Comparison of ENCODE assay signal across 8 cellular contexts in the genomic region with DNA sequence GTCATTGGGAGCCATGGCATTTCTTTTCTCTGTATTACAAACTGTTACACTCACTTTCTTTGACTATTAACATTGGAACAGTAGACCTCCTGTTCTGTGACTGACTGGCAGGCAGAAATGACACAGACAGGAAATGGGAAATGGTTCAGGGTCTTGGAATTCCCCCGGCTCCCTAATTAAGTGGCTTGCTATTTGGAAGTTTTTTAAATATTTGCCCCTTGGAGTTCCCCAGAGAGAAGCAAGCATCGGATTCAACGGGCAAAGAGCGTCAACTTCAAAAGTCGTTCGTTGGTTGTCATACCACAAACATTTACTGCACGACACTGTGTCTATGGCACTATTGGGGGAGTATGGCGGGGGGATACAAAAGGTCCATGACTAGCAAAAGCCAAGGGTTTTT. TPM values are rescaled to one million over a fixed set of nuclear protein-coding genes. Genes with fewer than 3 reads are reported as not detected.
DNase-seq lines count a peak whose midpoint lies in the region; ATAC-seq, FAIRE-seq and TF ChIP-seq lines count a peak whose summit lies in the region.

No MANE protein-coding gene starts in this region.

- H3K9me1 ChIP-seq in K562 (ENCODE audit: control insufficient read depth, insufficient read depth, low read length) = no peaks in the 10 kb centered on the region

- H3K4me3 ChIP-seq in K562 (peak overlapping the region; percentile 60), lower lobe of right lung (peak overlapping the region; percentile 80), upper lobe of left lung (peak overlapping the region in 3 of 4 donors; percentile 61 to 82 (median 76))

- ATAC-seq in K562 (0 out of 3 replicates have a peak, but pooled peaks have one; percentile 2), lower lobe of right lung (no peak), upper lobe of left lung (ENCODE audit: low FRiP score in 2 of 2) (no peak)

- H3K27me3 ChIP-seq in K562 (ENCODE audit: control insufficient read depth in 2 of 2, insufficient read depth in 2 of 2, low read length in 2 of 2) (no peaks in the 10 kb centered on the region), lower lobe of right lung (ENCODE audit: low read depth) (no peaks in the 10 kb centered on the region), upper lobe of left lung (no peaks in the 10 kb centered on the region)

- no peak for TF ChIP-seq CTCF in K562 (IDR thresholded peaks at IDR 0.05 in 2 of 3, conservative IDR thresholded peaks at IDR 0.05 in 1 of 3; ENCODE audit: insufficient read depth in 2 of 3, low read depth in 1 of 3, low read length in 3 of 3)
- no peak for TF ChIP-seq CTCF in lower lobe of right lung (IDR thresholded peaks at IDR 0.05)
- no peak for TF ChIP-seq CTCF in upper lobe of left lung (IDR thresholded peaks at IDR 0.05)

- H3K9ac ChIP-seq in K562 (ENCODE audit: insufficient read depth in 1 of 2, low read depth in 2 of 2, low read length in 2 of 2) = peak overlapping the region; percentile 75 to 89; a peak in 3 of 4 replicates

- TF ChIP-seq POLR2A in K562 (conservative IDR thresholded peaks at IDR 0.05) (no peak), upper lobe of left lung (IDR thresholded peaks at IDR 0.05) (no peak)

- H3K27ac ChIP-seq in K562 (ENCODE audit: extremely low read depth, low read depth, low read length) = peak overlapping the region; percentile 86
- peak overlapping the region; percentile 99 for H3K27ac ChIP-seq in lower lobe of right lung
- peak overlapping the region; percentile 98 to 99 (median 98) for H3K27ac ChIP-seq in upper lobe of left lung

- H3K36me3 ChIP-seq in K562 (ENCODE audit: control insufficient read depth, insufficient read depth, low read length) (peaks cover 14% of the 10 kb centered on the region), lower lobe of right lung (peaks cover 13% of the 10 kb centered on the region), upper lobe of left lung (peaks cover 0 to 12% (median 1%) of the 10 kb centered on the region in 4 donors)

- no peaks in the 10 kb centered on the region for H4K20me1 ChIP-seq in K562 (replicated peaks; ENCODE audit: control insufficient read depth, insufficient read depth, low read length)

- peak overlapping the region; percentile 96 for H2AFZ ChIP-seq in K562 (ENCODE audit: low read depth, low read length)

- no TSS peak for BruUV-seq in K562 (replicated peaks; lab: Mats Ljungman, UMichigan)

- in situ Hi-C loops in K562 (cut with MboI) = no loop called here

- POLR2A ChIA-PET in K562 (lab: Yijun Ruan, JAX) = interaction anchor here (0.9 kb wide), 1 partner anchor 9 kb away, joined by 3 read pairs; no protein-coding TSS in a partner anchor

- TF ChIP-seq RAD21 in K562 (CRISPR knock-in tag; conservative IDR thresholded peaks at IDR 0.05 in 1 of 2, IDR thresholded peaks at IDR 0.05 in 1 of 2) = no peak

- CTCF ChIA-PET in K562 (lab: Yijun Ruan, JAX; ENCODE audit: low intra/inter-chr PET ratio) = no interaction called here

- intact Hi-C loops in K562 (cut with micrococcal nuclease) = loop anchor here (2.0 kb wide), 2 partner anchors 39 to 107 kb away; partner anchors contain the start of gene TMEM123
- intact Hi-C loops in lower lobe of right lung (cut with DNase I) = no loop called here

- peak; percentile 90 for DNase-seq in EL
- DNase-seq in LHCN-M2 (ENCODE audit: low read depth) = peak; percentile 76
- peak in 1 of 4 experiments; percentile 36 for DNase-seq in K562 (ENCODE audit: extremely low read depth in 1 of 4, low spot score in 3 of 4)
- DNase-seq in lower lobe of right lung = no peak
- no peak for DNase-seq in upper lobe of left lung
- DNase-seq in activated CD4-positive, CD25-positive, alpha-beta regulatory T cell treated with anti-CD3 and anti-CD28 coated beads, Interleukin-2, amount 50 U/mL, for 72 hours = no peak
- DNase-seq in stimulated activated naive CD4-positive, alpha-beta T cell treated with Interleukin-2 at 50 U/mL for 16 hours (lab: John Stamatoyannopoulos, UW) = no peak
- DNase-seq in COLO668 (lab: John Stamatoyannopoulos, UW; ENCODE audit: unreplicated experiment) = no peak

- FAIRE-seq in K562 (lab: Jason Lieb, UNC) = peak; percentile 15

- H3K9me3 ChIP-seq in K562 (replicated peaks; ENCODE audit: control insufficient read depth, insufficient read depth, low read depth, low read length) (no peaks in the 10 kb centered on the region), lower lobe of right lung (no peaks in the 10 kb centered on the region), upper lobe of left lung (no peaks in the 10 kb centered on the region)

- H3K4me2 ChIP-seq in K562 (ENCODE audit: insufficient read depth, low read length) = peak overlapping the region; percentile 96

- H3K79me2 ChIP-seq in K562 (ENCODE audit: control insufficient read depth, insufficient read depth, low read length) = peaks cover 42% of the 10 kb centered on the region

- TF ChIP-seq EP300 in K562 (IDR thresholded peaks at IDR 0.05; ENCODE audit: low read length) = no peak
- TF ChIP-seq EP300 in upper lobe of left lung (IDR thresholded peaks at IDR 0.05) = no peak

- WGBS in K562 (ENCODE audit: insufficient coverage, low coverage, missing lambda C conversion rate) = 4% methylated on average over 8 of the region's 8 CpGs
- WGBS in upper lobe of left lung, 2 donors = 18 to 23% methylated on average over 8 of the region's 8 CpGs

- peaks cover 3 to 19% of the 10 kb centered on the region in 2 experiments; a peak in 4 of 5 replicates for H3K4me1 ChIP-seq in K562 (replicated peaks in 1 of 2; ENCODE audit: control insufficient read depth in 2 of 2, insufficient read depth in 2 of 2, low read length in 2 of 2)
- peaks cover 32% of the 10 kb centered on the region for H3K4me1 ChIP-seq in lower lobe of right lung
- peaks cover 12 to 26% (median 16%) of the 10 kb centered on the region in 4 donors for H3K4me1 ChIP-seq in upper lobe of left lung

TF ChIP-seq in K562, 482 proteins besides CTCF, POLR2A, EP300 and RAD21:
- TF ChIP-seq GABPA (tag; conservative IDR thresholded peaks at IDR 0.05; ENCODE audit: low read depth) (0 out of 2 replicates have a peak, but pooled peaks have one; percentile 1), ZNF121 (CRISPR knock-in tag; conservative IDR thresholded peaks at IDR 0.05) (no peak)
- TF ChIP-seq, protein P1, sequence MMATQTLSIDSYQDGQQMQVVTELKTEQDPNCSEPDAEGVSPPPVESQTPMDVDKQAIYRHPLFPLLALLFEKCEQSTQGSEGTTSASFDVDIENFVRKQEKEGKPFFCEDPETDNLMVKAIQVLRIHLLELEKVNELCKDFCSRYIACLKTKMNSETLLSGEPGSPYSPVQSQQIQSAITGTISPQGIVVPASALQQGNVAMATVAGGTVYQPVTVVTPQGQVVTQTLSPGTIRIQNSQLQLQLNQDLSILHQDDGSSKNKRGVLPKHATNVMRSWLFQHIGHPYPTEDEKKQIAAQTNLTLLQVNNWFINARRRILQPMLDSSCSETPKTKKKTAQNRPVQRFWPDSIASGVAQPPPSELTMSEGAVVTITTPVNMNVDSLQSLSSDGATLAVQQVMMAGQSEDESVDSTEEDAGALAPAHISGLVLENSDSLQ (IDR thresholded peaks at IDR 0.05) = peak; percentile 74

RNA-seq across cellular contexts. Expression of gene BIRC2, which starts 1.1 kb away (rescaled TPM):
- total RNA-seq in LHCN-M2 (2014; rRNA removed) = 65.9 and 77.4 TPM in 2 replicates
- polyA plus RNA-seq in LHCN-M2 (2012) = 39.2 TPM
- total RNA-seq in K562 (2011; cell fraction: chromatin; rRNA removed; ENCODE audit: low replicate concordance) = 35.5 and 77.2 TPM in 2 replicates
- 22.5 and 23.8 TPM in 2 replicates for total RNA-seq in K562 (2011; cell fraction: nucleolus; rRNA removed)
- total RNA-seq in K562 (2011; cell fraction: nucleoplasm; rRNA removed) = 38.9 and 43.3 TPM in 2 replicates
- total RNA-seq in K562 (2014; rRNA removed) = 18.3 and 20.6 TPM in 2 replicates
- 35.6 and 39.0 TPM in 2 replicates for total RNA-seq in K562 (2014; rRNA removed; fragmentation: Illumina TruSeq; extraction: Trizol)
- 34.2 and 35.1 TPM in 2 replicates for total RNA-seq in K562 (2015; rRNA removed; fragmentation: Illumina TruSeq; extraction: Trizol)
- 19.9 and 24.7 TPM in 2 replicates for total RNA-seq in K562 (2021)
- polyA plus RNA-seq in K562 (2011; rRNA removed) = 45.9 and 52.2 TPM in 2 replicates
- polyA plus RNA-seq in K562 (2011; cell fraction: cytosol; rRNA removed) = 17.0 and 35.4 TPM in 2 replicates
- polyA plus RNA-seq in K562 (2011; cell fraction: nucleus; rRNA removed) = 34.8 and 61.2 TPM in 2 replicates
- polyA plus RNA-seq in K562 (2012) = 19.6 and 23.2 TPM in 2 replicates
- 25.3 and 27.1 TPM in 2 replicates for polyA plus RNA-seq in K562 (2014; fragmentation: Illumina TruSeq; extraction: Trizol)
- 10 to 100 TPM; 14.3 to 20.7 TPM for polyA plus RNA-seq in K562 (2014; fragmentation: Nextera tagmentation; extraction: Ambion mirVana)
- polyA plus RNA-seq in K562 (2014; rRNA removed) = 17.1 and 17.9 TPM in 2 replicates
- polyA minus RNA-seq in K562 (2011; rRNA and poly(A)+ RNA removed) = 51.8 and 76.0 TPM in 2 replicates
- polyA minus RNA-seq in K562 (2011; cell fraction: cytosol; rRNA and poly(A)+ RNA removed) = 10.3 and 15.7 TPM in 2 replicates
- 36.6 and 80.8 TPM in 2 replicates for polyA minus RNA-seq in K562 (2011; cell fraction: nucleus; rRNA and poly(A)+ RNA removed)
- total RNA-seq in lower lobe of right lung = 46.0 TPM
- total RNA-seq in upper lobe of left lung = 10 to 100 TPM; 23.1 to 56.7 (median 37.8) TPM

RNA-seq across cellular contexts. Expression of gene BIRC3, which starts 28.6 kb away (rescaled TPM):
- total RNA-seq in LHCN-M2 (2014; rRNA removed) (0.40 and 0.64 TPM in 2 replicates), K562 (2014; rRNA removed) (0.16 and 0.18 TPM in 2 replicates), K562 (2014; rRNA removed; fragmentation: Illumina TruSeq; extraction: Trizol) (0.25 and 0.26 TPM in 2 replicates), K562 (2015; rRNA removed; fragmentation: Illumina TruSeq; extraction: Trizol) (0.11 and 0.19 TPM in 2 replicates), K562 (2021) (0.42 and 0.58 TPM in 2 replicates), lower lobe of right lung (17.8 TPM), upper lobe of left lung (10 to 100 TPM in 5 of 6 donors, 1 to 10 TPM in 1; 8.8 to 39.5 (median 19.1) TPM)
- polyA plus RNA-seq in LHCN-M2 (2012) = 0.73 TPM
- 0.09 and 0.16 TPM in 2 replicates for total RNA-seq in K562 (2011; cell fraction: chromatin; rRNA removed; ENCODE audit: low replicate concordance)
- not detected in 2 replicates for total RNA-seq in K562 (2011; cell fraction: nucleolus; rRNA removed)
- total RNA-seq in K562 (2011; cell fraction: nucleoplasm; rRNA removed) = 0.07 and 0.15 TPM in 2 replicates
- polyA plus RNA-seq in K562 (2011; rRNA removed) (0.16 and 0.20 TPM in 2 replicates), K562 (2014; fragmentation: Illumina TruSeq; extraction: Trizol) (0.21 and 0.27 TPM in 2 replicates), K562 (2014; fragmentation: Nextera tagmentation; extraction: Ambion mirVana) (under 1 TPM; 0.08 to 0.11 TPM), K562 (2014; rRNA removed) (0.13 and 2.3 TPM in 2 replicates)
- polyA plus RNA-seq in K562 (2011; cell fraction: cytosol; rRNA removed) = 0.04 TPM in 1 of 2 replicates, not detected in the other
- 0.04 and 0.10 TPM in 2 replicates for polyA plus RNA-seq in K562 (2011; cell fraction: nucleus; rRNA removed)
- 0.18 and 0.54 TPM in 2 replicates for polyA plus RNA-seq in K562 (2012)
- 0.07 and 0.12 TPM in 2 replicates for polyA minus RNA-seq in K562 (2011; rRNA and poly(A)+ RNA removed)
- not detected in 2 replicates for polyA minus RNA-seq in K562 (2011; cell fraction: cytosol; rRNA and poly(A)+ RNA removed)
- polyA minus RNA-seq in K562 (2011; cell fraction: nucleus; rRNA and poly(A)+ RNA removed) = 0.22 and 0.27 TPM in 2 replicates

Comparison
In these comparisons a context has a peak if more than half of its experiments do, and no peak if none do; other contexts are left out.
1. DNase-seq: peak in EL (single experiment) and LHCN-M2 (single experiment); none in lower lobe of right lung (single experiment), upper lobe of left lung (0 of 2), activated CD4-positive, CD25-positive, alpha-beta regulatory T cell treated with anti-CD3 and anti-CD28 coated beads, Interleukin-2, amount 50 U/mL, for 72 hours (single experiment), stimulated activated naive CD4-positive, alpha-beta T cell treated with Interleukin-2 at 50 U/mL for 16 hours (single experiment) and COLO668 (single experiment).
2. Peak in every context shown above with its lines, with median percentiles within 50 percentile points of each other: H3K27ac ChIP-seq and H3K4me3 ChIP-seq.